Comparison of ENCODE assay signal across 9 cellular contexts in the genomic region with DNA sequence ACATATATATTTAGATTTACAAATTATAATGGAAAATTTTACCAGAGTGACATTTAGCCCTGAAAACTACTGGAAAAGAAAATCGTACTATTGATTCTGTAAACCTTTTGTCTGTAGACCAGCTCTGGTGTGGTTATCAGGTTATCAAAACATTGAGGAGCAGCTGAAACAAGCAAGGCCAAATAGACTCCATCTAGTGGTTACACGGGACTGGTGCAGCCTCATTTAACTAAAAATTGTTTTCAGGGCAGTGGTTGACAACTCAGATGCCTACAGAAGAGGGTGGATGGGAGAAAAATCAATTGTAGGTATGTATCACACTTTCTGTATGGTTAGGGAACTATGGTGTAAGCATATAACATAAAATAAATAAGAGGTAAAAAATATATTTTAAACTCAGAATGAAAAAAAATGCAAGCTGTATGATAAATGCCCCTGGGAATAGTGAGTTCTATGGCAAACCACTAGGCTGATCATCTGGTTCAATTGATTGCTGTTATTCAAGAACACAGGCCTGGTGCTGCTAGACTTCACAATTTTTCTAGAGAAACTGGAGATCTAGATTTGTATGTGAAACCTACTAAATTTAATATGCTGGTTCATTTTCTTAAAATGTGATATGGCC. TPM values are rescaled to one million over a fixed set of nuclear protein-coding genes. Genes with fewer than 3 reads are reported as not detected.
A peak's percentile ranks its signal among the peaks of the same experiment; 100 is the strongest.
DNase-seq lines count a peak whose midpoint lies in the region; ATAC-seq and TF ChIP-seq lines count a peak whose summit lies in the region.
"Had no signal": no experiment of that assay in that cellular context is flagged by ENCODE, and none has a peak within 500 bp of the region (broad histone marks: within the 10 kb centered on the region; RNA-seq: fewer than 3 reads in every experiment).

No MANE protein-coding gene starts in this region.

- no peaks in the 10 kb centered on the region for H3K36me3 ChIP-seq in MM.1S (replicated peaks; ENCODE audit: insufficient read depth, low read length)
- H3K36me3 ChIP-seq in RWPE2 (ENCODE audit: low read depth), result no peaks in the 10 kb centered on the region
- H3K36me3 ChIP-seq in ovary, result no peaks in the 10 kb centered on the region
- H3K36me3 ChIP-seq: BLaER1 treated with 17β-estradiol and CSF1 and Interleukin-3, amounts not matched to agents 10 nM and 100 nM had no signal

- no peaks in the 10 kb centered on the region for H3K9me3 ChIP-seq in MM.1S (replicated peaks; ENCODE audit: insufficient read depth, low read length)
- no peaks in the 10 kb centered on the region for H3K9me3 ChIP-seq in RWPE2 (ENCODE audit: severe bottlenecking)
- no peaks in the 10 kb centered on the region for H3K9me3 ChIP-seq in ovary

- H2AFZ ChIP-seq in MM.1S (ENCODE audit: low read length), result no peak overlapping the region

- H3K4me3 ChIP-seq in MM.1S (ENCODE audit: low read length), result no peak overlapping the region
- H3K4me3 ChIP-seq in RWPE2 (ENCODE audit: severe bottlenecking), result no peak overlapping the region
- no peak overlapping the region for H3K4me3 ChIP-seq in ovary
- H3K4me3 ChIP-seq: BLaER1 treated with 17β-estradiol and CSF1 and Interleukin-3, amounts not matched to agents 10 nM and 100 nM had no signal

- H3K27me3 ChIP-seq in MM.1S (replicated peaks; ENCODE audit: insufficient read depth, low read length), result no peaks in the 10 kb centered on the region
- H3K27me3 ChIP-seq in RWPE2 (ENCODE audit: insufficient read depth, poor library complexity, severe bottlenecking), result no peaks in the 10 kb centered on the region
- H3K27me3 ChIP-seq in ovary, result no peaks in the 10 kb centered on the region
- H3K27me3 ChIP-seq: BLaER1 treated with 17β-estradiol and CSF1 and Interleukin-3, amounts not matched to agents 10 nM and 100 nM had no signal

- H3K4me2 ChIP-seq in MM.1S (ENCODE audit: low read depth, low read length), result no peak overlapping the region
- H3K4me2 ChIP-seq: BLaER1 treated with 17β-estradiol and CSF1 and Interleukin-3, amounts not matched to agents 10 nM and 100 nM had no signal

- TF ChIP-seq CTCF in MM.1S (IDR thresholded peaks at IDR 0.05; ENCODE audit: low read length) (peak; percentile 74), RWPE2 (IDR thresholded peaks at IDR 0.05; ENCODE audit: poor library complexity, severe bottlenecking) (peak; percentile 83), ovary (IDR thresholded peaks at IDR 0.05) (peak in 2 of 3 donors; percentile 13 to 38)

- H3K9ac ChIP-seq in MM.1S (ENCODE audit: low read length), result no peak overlapping the region
- H3K9ac ChIP-seq: BLaER1 treated with 17β-estradiol and CSF1 and Interleukin-3, amounts not matched to agents 10 nM and 100 nM had no signal

- H4K20me1 ChIP-seq in MM.1S (ENCODE audit: insufficient read depth, low read length), result no peaks in the 10 kb centered on the region
- H4K20me1 ChIP-seq: BLaER1 treated with 17β-estradiol and CSF1 and Interleukin-3, amounts not matched to agents 10 nM and 100 nM had no signal

- H3K79me2 ChIP-seq in MM.1S (ENCODE audit: low read length), result no peaks in the 10 kb centered on the region

- H3K9me2 ChIP-seq in MM.1S (replicated peaks; ENCODE audit: insufficient read depth, low read length), result no peaks in the 10 kb centered on the region

- intact Hi-C loops in ovary (cut with DNase I), result no loop called here

- TF ChIP-seq EP300 in ovary (IDR thresholded peaks at IDR 0.05), result no peak

- DNase-seq in NOMO-1 treated with DMSO at 0.1 percent for 48 hours (lab: John Stamatoyannopoulos, UW; ENCODE audit: unreplicated experiment) (peak; percentile 12), NOMO-1 treated with dmso at 0.1 percent for 144 hours (lab: John Stamatoyannopoulos, UW; ENCODE audit: unreplicated experiment) (no peak), MM.1S (peak; percentile 65), RWPE2 (ENCODE audit: low spot score) (no peak), fibroblast of peridontal ligament (ENCODE audit: extremely low read depth) (peak; percentile 69), ovary (peak in 1 of 5 donors; percentile 25)
- no peak for DNase-seq in activated CD8-positive, alpha-beta memory T cell treated with anti-CD3 and anti-CD28 coated beads for 24 hours

- H3F3A ChIP-seq in MM.1S (ENCODE audit: insufficient read depth, low read length), result peaks cover 2% of the 10 kb centered on the region; the same call in 1 of the 2 replicates

- no peak overlapping the region for H3K27ac ChIP-seq in MM.1S (ENCODE audit: low read length)
- H3K27ac ChIP-seq in RWPE2 (ENCODE audit: poor library complexity, severe bottlenecking), result no peak overlapping the region
- H3K27ac ChIP-seq in ovary, result no peak overlapping the region
- H3K27ac ChIP-seq: BLaER1 treated with 17β-estradiol and CSF1 and Interleukin-3, amounts not matched to agents 10 nM and 100 nM had no signal

- WGBS in ovary, 3 donors, result 22 to 37% (median 24%) methylated on average over 2 of the region's 2 CpGs

- peak; percentile 99 for ATAC-seq in HG02588 (IDR thresholded peaks at IDR 0.05; ENCODE audit: unreplicated experiment)
- ATAC-seq in RWPE2 (ENCODE audit: low read depth), result peak; percentile 60; the same call in 1 of the 3 replicates

- no peak for TF ChIP-seq POLR2A in ovary (IDR thresholded peaks at IDR 0.05)

- no peaks in the 10 kb centered on the region for H3K4me1 ChIP-seq in MM.1S (ENCODE audit: low read length)
- no peaks in the 10 kb centered on the region for H3K4me1 ChIP-seq in RWPE2 (ENCODE audit: insufficient read depth, poor library complexity, severe bottlenecking)
- H3K4me1 ChIP-seq in ovary (ENCODE audit: insufficient read depth), result peaks cover 2% of the 10 kb centered on the region

RNA-seq across cellular contexts. Expression of a gene that starts 51.2 kb away (rescaled TPM):
- total RNA-seq in ovary, result 10 to 100 TPM; 29.9 to 67.0 (median 43.7) TPM
- polyA plus RNA-seq in ovary, result 10 to 100 TPM; 15.8 to 30.7 TPM

Comparison
In these comparisons a context has a peak if more than half of its experiments do, and no peak if none do; other contexts are left out.
1. DNase-seq: peak in NOMO-1 treated with DMSO at 0.1 percent for 48 hours (single experiment), MM.1S (single experiment) and fibroblast of peridontal ligament (single experiment); none in NOMO-1 treated with dmso at 0.1 percent for 144 hours (single experiment), RWPE2 (single experiment) and activated CD8-positive, alpha-beta memory T cell treated with anti-CD3 and anti-CD28 coated beads for 24 hours (single experiment).
2. CTCF ChIP-seq: peak in every context shown above with its lines; median percentile 83 in RWPE2; 74 in MM.1S; 26 in ovary.